Comparison of ENCODE assay signal across 10 cellular contexts in the genomic region with DNA sequence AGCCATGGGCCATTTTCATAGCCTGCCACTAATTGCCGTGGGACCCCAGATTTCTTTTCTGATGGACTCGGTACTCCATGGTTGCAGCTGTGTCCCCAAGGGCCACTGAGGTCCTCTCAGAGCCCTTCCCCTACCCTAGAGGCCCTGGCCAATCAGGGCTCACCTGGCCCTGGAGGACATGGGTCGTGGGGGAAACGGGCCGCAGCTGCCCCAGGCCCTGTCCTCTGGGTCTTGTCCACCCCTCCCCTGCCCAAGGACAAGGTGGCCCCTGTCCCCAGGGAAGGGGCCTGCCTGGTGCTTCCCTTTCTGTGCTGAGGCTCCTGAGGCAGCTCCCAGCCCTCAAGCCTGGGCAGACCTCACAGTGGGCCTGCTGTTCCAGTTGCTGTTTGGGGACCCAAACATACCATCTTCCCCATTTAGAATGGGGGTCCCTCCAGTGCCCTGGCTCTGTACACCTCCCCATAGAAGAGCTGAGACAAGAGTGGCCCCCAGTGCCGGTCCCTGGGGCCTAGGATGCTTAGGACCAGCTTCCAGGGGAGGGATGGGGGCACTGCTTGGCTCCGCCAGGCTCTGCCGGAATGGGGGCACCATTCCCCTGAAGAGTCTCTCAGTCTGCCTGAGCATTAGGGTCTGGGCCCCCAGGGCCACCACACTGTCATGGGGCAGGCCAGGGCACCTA. TPM values are rescaled to one million over a fixed set of nuclear protein-coding genes. Genes with fewer than 3 reads are reported as not detected.
DNase-seq lines count a peak whose midpoint lies in the region; ATAC-seq and TF ChIP-seq lines count a peak whose summit lies in the region.
"Had no signal": no experiment of that assay in that cellular context is flagged by ENCODE, and none has a peak within 500 bp of the region (broad histone marks: within the 10 kb centered on the region; RNA-seq: fewer than 3 reads in every experiment).

No MANE protein-coding gene starts in this region.

- H3K36me3 Mint-ChIP-seq in activated naive CD8-positive, alpha-beta T cell treated with anti-CD3 and anti-CD28 coated beads, Interleukin-2, amount 10 ng/mL, durations not matched to agents 7 days and 5 days: peaks cover 3% of the 10 kb centered on the region
- H3K36me3 Mint-ChIP-seq in activated naive CD8-positive, alpha-beta T cell treated with anti-CD3 and anti-CD28 coated beads for 36 hours: peaks cover 4% of the 10 kb centered on the region
- H3K36me3 Mint-ChIP-seq in endothelial cell (ENCODE audit: low read depth, unreplicated experiment): peaks cover 12% of the 10 kb centered on the region
- H3K36me3 Mint-ChIP-seq in neural crest cell (ENCODE audit: low read depth): peaks cover 5% of the 10 kb centered on the region
- H3K36me3 Mint-ChIP-seq in type B pancreatic cell: peaks cover 6% of the 10 kb centered on the region

- no peak for ATAC-seq in activated naive CD8-positive, alpha-beta T cell treated with anti-CD3 and anti-CD28 coated beads, Interleukin-2, amount 10 ng/mL, durations not matched to agents 7 days and 5 days (ENCODE audit: low read depth)
- ATAC-seq: esophagus mucosa had no signal

- TF ChIP-seq CTCF in endothelial cell (IDR thresholded peaks at IDR 0.05; ENCODE audit: unreplicated experiment) (no peak), neural crest cell (conservative IDR thresholded peaks at IDR 0.05) (no peak), type B pancreatic cell (conservative IDR thresholded peaks at IDR 0.05) (no peak), GM10266 (IDR thresholded peaks at IDR 0.05; ENCODE audit: control insufficient read depth, insufficient read depth, low read depth, missing control alignments) (no peak)

- POLR2A ChIA-PET in activated naive CD8-positive, alpha-beta T cell treated with anti-CD3 and anti-CD28 coated beads, Interleukin-2, amount 10 ng/mL, durations not matched to agents 7 days and 5 days (lab: Charles Lee): interaction anchor here (1.1 to 1.4 kb wide), 2 partner anchors 20 to 29 kb away, joined by 3 to 4 read pairs; a partner anchor contains a TSS

- peak overlapping the region; percentile 21 for H3K27ac Mint-ChIP-seq in activated naive CD8-positive, alpha-beta T cell treated with anti-CD3 and anti-CD28 coated beads, Interleukin-2, amount 10 ng/mL, durations not matched to agents 7 days and 5 days
- H3K27ac Mint-ChIP-seq in activated naive CD8-positive, alpha-beta T cell treated with anti-CD3 and anti-CD28 coated beads for 36 hours: no peak overlapping the region
- H3K27ac Mint-ChIP-seq in endothelial cell (ENCODE audit: unreplicated experiment) (peak overlapping the region; percentile 72), neural crest cell (ENCODE audit: unreplicated experiment) (no peak overlapping the region), type B pancreatic cell (peak overlapping the region; percentile 67)

- H3K9me3 Mint-ChIP-seq in activated naive CD8-positive, alpha-beta T cell treated with anti-CD3 and anti-CD28 coated beads, Interleukin-2, amount 10 ng/mL, durations not matched to agents 7 days and 5 days: no peaks in the 10 kb centered on the region
- no peaks in the 10 kb centered on the region for H3K9me3 Mint-ChIP-seq in activated naive CD8-positive, alpha-beta T cell treated with anti-CD3 and anti-CD28 coated beads for 36 hours
- H3K9me3 Mint-ChIP-seq in endothelial cell (ENCODE audit: unreplicated experiment) (no peaks in the 10 kb centered on the region), neural crest cell (peaks cover 5% of the 10 kb centered on the region), type B pancreatic cell (no peaks in the 10 kb centered on the region)

- no peak for DNase-seq in activated naive CD8-positive, alpha-beta T cell treated with anti-CD3 and anti-CD28 coated beads, Interleukin-2, amount 10 ng/mL, durations not matched to agents 7 days and 5 days
- DNase-seq in activated naive CD8-positive, alpha-beta T cell treated with anti-CD3 and anti-CD28 coated beads for 36 hours: no peak
- DNase-seq in endothelial cell (ENCODE audit: low spot score) (no peak), neural crest cell (ENCODE audit: low read depth, low spot score) (no peak), type B pancreatic cell (ENCODE audit: extremely low spot score, unreplicated experiment) (no peak), NCI-H1694 treated with DMSO at 0.1 percent for 48 hours (lab: John Stamatoyannopoulos, UW) (no peak), NCI-H2227 treated with DMSO at 0.1 percent for 48 hours (lab: John Stamatoyannopoulos, UW) (no peak), GM10266 (ENCODE audit: extremely low spot score) (no peak)
- DNase-seq: stimulated activated naive CD4-positive, alpha-beta T cell treated with Interleukin-2 at 50 U/mL for 16 hours had no signal

- peaks cover 31% of the 10 kb centered on the region for H3K4me1 Mint-ChIP-seq in activated naive CD8-positive, alpha-beta T cell treated with anti-CD3 and anti-CD28 coated beads, Interleukin-2, amount 10 ng/mL, durations not matched to agents 7 days and 5 days
- peaks cover 34% of the 10 kb centered on the region for H3K4me1 Mint-ChIP-seq in activated naive CD8-positive, alpha-beta T cell treated with anti-CD3 and anti-CD28 coated beads for 36 hours
- H3K4me1 Mint-ChIP-seq in endothelial cell (ENCODE audit: unreplicated experiment): peaks cover 50% of the 10 kb centered on the region
- H3K4me1 Mint-ChIP-seq in neural crest cell: peaks cover 35% of the 10 kb centered on the region
- H3K4me1 Mint-ChIP-seq in type B pancreatic cell (ENCODE audit: unreplicated experiment): peaks cover 20% of the 10 kb centered on the region

- H3K27me3 Mint-ChIP-seq in activated naive CD8-positive, alpha-beta T cell treated with anti-CD3 and anti-CD28 coated beads, Interleukin-2, amount 10 ng/mL, durations not matched to agents 7 days and 5 days: no peaks in the 10 kb centered on the region
- H3K27me3 Mint-ChIP-seq in activated naive CD8-positive, alpha-beta T cell treated with anti-CD3 and anti-CD28 coated beads for 36 hours: no peaks in the 10 kb centered on the region
- H3K27me3 Mint-ChIP-seq in endothelial cell (ENCODE audit: unreplicated experiment) (peaks cover 16% of the 10 kb centered on the region), neural crest cell (ENCODE audit: low read depth) (no peaks in the 10 kb centered on the region), type B pancreatic cell (no peaks in the 10 kb centered on the region)

- H3K4me3 Mint-ChIP-seq in activated naive CD8-positive, alpha-beta T cell treated with anti-CD3 and anti-CD28 coated beads, Interleukin-2, amount 10 ng/mL, durations not matched to agents 7 days and 5 days: no peak overlapping the region
- no peak overlapping the region for H3K4me3 Mint-ChIP-seq in activated naive CD8-positive, alpha-beta T cell treated with anti-CD3 and anti-CD28 coated beads for 36 hours
- H3K4me3 Mint-ChIP-seq in endothelial cell (ENCODE audit: unreplicated experiment) (peak overlapping the region; percentile 43), neural crest cell (peak overlapping the region; percentile 73), type B pancreatic cell (peak overlapping the region; percentile 49)

RNA-seq across cellular contexts. Expression of a gene that starts 3.2 kb away (rescaled TPM):
- 100 to 1,000 TPM in 1 of 2 experiments, 10 to 100 TPM in 1; 98.8 to 103 TPM for total RNA-seq in activated naive CD8-positive, alpha-beta T cell treated with anti-CD3 and anti-CD28 coated beads, Interleukin-2, amount 10 ng/mL, durations not matched to agents 7 days and 5 days
- 10 to 100 TPM; 60.9 to 65.5 TPM for total RNA-seq in activated naive CD8-positive, alpha-beta T cell treated with anti-CD3 and anti-CD28 coated beads for 36 hours
- 130 TPM for total RNA-seq in endothelial cell (ENCODE audit: unreplicated experiment)
- total RNA-seq in neural crest cell: 121 and 135 TPM in 2 replicates
- total RNA-seq in type B pancreatic cell (ENCODE audit: low replicate concordance): 106 and 123 TPM in 2 replicates

RNA-seq across cellular contexts. Expression of a gene that starts 19.8 kb away (rescaled TPM):
- 10 to 100 TPM; 23.9 to 25.0 TPM for total RNA-seq in activated naive CD8-positive, alpha-beta T cell treated with anti-CD3 and anti-CD28 coated beads, Interleukin-2, amount 10 ng/mL, durations not matched to agents 7 days and 5 days
- total RNA-seq in activated naive CD8-positive, alpha-beta T cell treated with anti-CD3 and anti-CD28 coated beads for 36 hours: 1 to 10 TPM; 6.1 to 6.6 TPM
- total RNA-seq in endothelial cell (ENCODE audit: unreplicated experiment): 58.2 TPM
- 13.6 and 14.6 TPM in 2 replicates for total RNA-seq in neural crest cell
- 15.5 and 24.7 TPM in 2 replicates for total RNA-seq in type B pancreatic cell (ENCODE audit: low replicate concordance)

RNA-seq across cellular contexts. Expression of a gene that starts 29.4 kb away (rescaled TPM):
- total RNA-seq in activated naive CD8-positive, alpha-beta T cell treated with anti-CD3 and anti-CD28 coated beads, Interleukin-2, amount 10 ng/mL, durations not matched to agents 7 days and 5 days: under 1 TPM in 1 of 2 experiments, not detected in 1; 0.64 TPM
- total RNA-seq in activated naive CD8-positive, alpha-beta T cell treated with anti-CD3 and anti-CD28 coated beads for 36 hours: 1 to 10 TPM; 1.9 to 2.1 TPM
- total RNA-seq in endothelial cell (ENCODE audit: unreplicated experiment) (14.3 TPM), neural crest cell (not detected in 2 replicates), type B pancreatic cell (ENCODE audit: low replicate concordance) (4.2 and 4.7 TPM in 2 replicates)

RNA-seq across cellular contexts. Expression of a gene that starts 50.3 kb away (rescaled TPM):
- 1 to 10 TPM; 4.5 to 4.8 TPM for total RNA-seq in activated naive CD8-positive, alpha-beta T cell treated with anti-CD3 and anti-CD28 coated beads, Interleukin-2, amount 10 ng/mL, durations not matched to agents 7 days and 5 days
- under 1 TPM; 0.47 to 0.64 TPM for total RNA-seq in activated naive CD8-positive, alpha-beta T cell treated with anti-CD3 and anti-CD28 coated beads for 36 hours
- total RNA-seq in endothelial cell (ENCODE audit: unreplicated experiment) (109 TPM), neural crest cell (0.66 and 0.77 TPM in 2 replicates), type B pancreatic cell (ENCODE audit: low replicate concordance) (1.6 and 3.1 TPM in 2 replicates)

RNA-seq across cellular contexts. Expression of a gene that starts 51.4 kb away (rescaled TPM):
- 100 to 1,000 TPM; 188 to 198 TPM for total RNA-seq in activated naive CD8-positive, alpha-beta T cell treated with anti-CD3 and anti-CD28 coated beads, Interleukin-2, amount 10 ng/mL, durations not matched to agents 7 days and 5 days
- total RNA-seq in activated naive CD8-positive, alpha-beta T cell treated with anti-CD3 and anti-CD28 coated beads for 36 hours: 100 to 1,000 TPM; 348 to 358 TPM
- 223 TPM for total RNA-seq in endothelial cell (ENCODE audit: unreplicated experiment)
- 493 and 498 TPM in 2 replicates for total RNA-seq in neural crest cell
- 197 and 317 TPM in 2 replicates for total RNA-seq in type B pancreatic cell (ENCODE audit: low replicate concordance)

Comparison
In these comparisons a context has a peak if more than half of its experiments do, and no peak if none do; other contexts are left out.
1. H3K27ac Mint-ChIP-seq: peak in activated naive CD8-positive, alpha-beta T cell treated with anti-CD3 and anti-CD28 coated beads, Interleukin-2, amount 10 ng/mL, durations not matched to agents 7 days and 5 days (single experiment), endothelial cell (single experiment) and type B pancreatic cell (single experiment); none in activated naive CD8-positive, alpha-beta T cell treated with anti-CD3 and anti-CD28 coated beads for 36 hours (single experiment) and neural crest cell (single experiment).
2. H3K4me3 Mint-ChIP-seq: peak in endothelial cell (single experiment), neural crest cell (single experiment) and type B pancreatic cell (single experiment); none in activated naive CD8-positive, alpha-beta T cell treated with anti-CD3 and anti-CD28 coated beads, Interleukin-2, amount 10 ng/mL, durations not matched to agents 7 days and 5 days (single experiment) and activated naive CD8-positive, alpha-beta T cell treated with anti-CD3 and anti-CD28 coated beads for 36 hours (single experiment).